In genomic region chr5:55172937-55173695, GRCh38 we compare ENCODE assay signal across 8 cellular contexts.
DNase-seq lines count a peak whose midpoint lies in the region; ATAC-seq lines count a peak whose summit lies in the region.

Gene CDC20B, minus strand, starts transcription at chr5:55173177. Its CDS starts 177 bp downstream, at chr5:55173000.

- H3K27me3 ChIP-seq in mucosa of rectum (ENCODE audit: control insufficient read depth in 2 of 2, insufficient read depth in 2 of 2, low read length in 2 of 2), result peaks cover 28 to 33% of the 10 kb centered on the region in 2 donors

- peaks cover 20% of the 10 kb centered on the region in 2 donors for H3K4me1 ChIP-seq in mucosa of rectum (ENCODE audit: control insufficient read depth in 2 of 2, insufficient read depth in 2 of 2, low read length in 2 of 2)

- H3K4me3 ChIP-seq in mucosa of rectum (ENCODE audit: low read length in 2 of 2), result peak within 1 kb of the TSS; percentile 64 to 75

- no peaks in the 10 kb centered on the region for H3K9me3 ChIP-seq in mucosa of rectum (ENCODE audit: control insufficient read depth in 2 of 2, low read length in 2 of 2)

- H3K36me3 ChIP-seq in mucosa of rectum (ENCODE audit: control insufficient read depth in 2 of 2, insufficient read depth in 2 of 2, low read length in 2 of 2), result no peaks in the 10 kb centered on the region

- no peak within 1 kb of the TSS for H3K27ac ChIP-seq in mucosa of rectum (ENCODE audit: low read depth in 2 of 2, low read length in 2 of 2)

- DNase-seq in CD1c-positive myeloid dendritic cell (ENCODE audit: extremely low spot score) (peak; percentile 79), NOMO-1 (lab: John Stamatoyannopoulos, UW; ENCODE audit: unreplicated experiment in 2 of 2) (peak; percentile 37 to 58), epidermal melanocyte (ENCODE audit: insufficient read length, low spot score) (peak; percentile 74)
- DNase-seq in activated CD8-positive, alpha-beta memory T cell treated with anti-CD3 and anti-CD28 coated beads, Interleukin-2, amount 50 U/mL, for 1 hour (ENCODE audit: extremely low read depth), result peak; percentile 22
- DNase-seq in stimulated activated CD8-positive, alpha-beta memory T cell treated with anti-CD3 and anti-CD28 coated beads, Interleukin-4, amount 100 ng/mL, for 24 hours (ENCODE audit: low read depth), result peak; percentile 73

- peak; percentile 93 for ATAC-seq in GM19455 (IDR thresholded peaks at IDR 0.05; ENCODE audit: unreplicated experiment)
- peak; percentile 44 for ATAC-seq in HG03558 (IDR thresholded peaks at IDR 0.05; ENCODE audit: extremely low read depth, unreplicated experiment)

- H3K9ac ChIP-seq in mucosa of rectum (ENCODE audit: low read depth in 1 of 2, low read length in 2 of 2), result peak within 1 kb of the TSS; percentile 18 to 28

Comparison
In these comparisons a context has a peak if more than half of its experiments do, and no peak if none do; other contexts are left out.
1. DNase-seq: peak in every context shown above with its lines; median percentile 79 in CD1c-positive myeloid dendritic cell; 74 in epidermal melanocyte; 73 in stimulated activated CD8-positive, alpha-beta memory T cell treated with anti-CD3 and anti-CD28 coated beads, Interleukin-4, amount 100 ng/mL, for 24 hours; 48 in NOMO-1; 22 in activated CD8-positive, alpha-beta memory T cell treated with anti-CD3 and anti-CD28 coated beads, Interleukin-2, amount 50 U/mL, for 1 hour.